Comparison of ENCODE assay signal across 25 cellular contexts in the genomic region with DNA sequence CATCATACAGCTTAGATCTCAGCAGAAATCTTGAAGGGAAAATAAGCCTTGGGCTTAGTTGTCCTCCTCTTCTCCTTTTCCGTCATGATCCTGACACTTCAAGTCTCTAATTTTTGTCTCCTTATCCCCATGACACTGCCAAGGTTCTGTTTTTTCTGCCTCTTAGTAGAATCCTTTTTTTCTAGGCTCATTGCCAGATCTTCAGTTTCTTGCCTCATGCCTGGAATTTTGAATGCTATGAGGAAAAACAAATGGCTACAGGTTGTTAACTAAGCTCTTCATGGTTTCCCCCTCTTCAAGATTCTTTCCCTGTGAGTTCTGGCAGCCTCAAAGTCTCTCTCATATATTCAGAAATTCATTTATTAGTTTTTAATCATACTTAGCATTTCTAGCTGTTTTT.
A peak's percentile ranks its signal among the peaks of the same experiment; 100 is the strongest.
DNase-seq lines count a peak whose midpoint lies in the region; ATAC-seq and TF ChIP-seq lines count a peak whose summit lies in the region.
"Had no signal": no experiment of that assay in that cellular context is flagged by ENCODE, and none has a peak within 500 bp of the region (broad histone marks: within the 10 kb centered on the region; RNA-seq: fewer than 3 reads in every experiment).

No MANE protein-coding gene starts in this region.

- H3K4me3 ChIP-seq in Karpas-422 (ENCODE audit: low read length) (no peak overlapping the region), fibroblast of lung (replicated peaks in 1 of 4; ENCODE audit: control extremely low read depth in 1 of 4, insufficient read depth in 1 of 4, low read depth in 3 of 4, low read length in 4 of 4) (no peak overlapping the region)
- H3K4me3 ChIP-seq: ascending aorta, gastrocnemius medialis, lung, prostate gland, tibial nerve had no signal

- H3K9ac ChIP-seq in Karpas-422 (ENCODE audit: low read length), result no peak overlapping the region
- no peak overlapping the region for H3K9ac ChIP-seq in fibroblast of lung (ENCODE audit: insufficient read depth, low read length)

- peaks cover 10% of the 10 kb centered on the region for H3K9me3 Mint-ChIP-seq in mesothelial cell of epicardium
- H3K9me3 Mint-ChIP-seq: activated T-helper 17 cell treated with anti-CD3 and anti-CD28 coated beads, Interleukin-2, amount 50 U/mL, for 72 hours had no signal

- H4K20me1 ChIP-seq in Karpas-422 (ENCODE audit: insufficient read depth, low read depth, low read length) (no peaks in the 10 kb centered on the region), fibroblast of lung (ENCODE audit: control insufficient read depth, extremely low read depth, insufficient read depth, low read length) (no peaks in the 10 kb centered on the region)

- H3K4me2 ChIP-seq in Karpas-422 (ENCODE audit: low read depth, low read length, poor library complexity, severe bottlenecking) (no peak overlapping the region), fibroblast of lung (ENCODE audit: extremely low read depth, insufficient read depth, low read length) (no peak overlapping the region)

- H3K27me3 ChIP-seq in Karpas-422 (ENCODE audit: low read length) (no peaks in the 10 kb centered on the region), fibroblast of lung (ENCODE audit: control insufficient read depth, insufficient read depth, low read length) (no peaks in the 10 kb centered on the region)
- H3K27me3 ChIP-seq: ascending aorta, gastrocnemius medialis, tibial nerve had no signal

- H3K27ac ChIP-seq in Karpas-422 (ENCODE audit: low read length), result no peak overlapping the region
- no peak overlapping the region for H3K27ac ChIP-seq in fibroblast of lung (ENCODE audit: insufficient read depth, low read length)
- H3K27ac ChIP-seq: ascending aorta, gastrocnemius medialis, prostate gland, tibial nerve had no signal

- H3K79me2 ChIP-seq in Karpas-422 (ENCODE audit: low read length), result no peaks in the 10 kb centered on the region
- no peaks in the 10 kb centered on the region for H3K79me2 ChIP-seq in fibroblast of lung (ENCODE audit: control insufficient read depth, insufficient read depth, low read length)

- H3K4me1 ChIP-seq in Karpas-422 (ENCODE audit: low read length), result no peaks in the 10 kb centered on the region
- H3K4me1 ChIP-seq in fibroblast of lung (ENCODE audit: control insufficient read depth, extremely low read depth, insufficient read depth, low read length), result no peaks in the 10 kb centered on the region
- H3K4me1 ChIP-seq: ascending aorta, gastrocnemius medialis, prostate gland, tibial nerve had no signal

- H3K9me3 ChIP-seq in Karpas-422 (ENCODE audit: low read length) (no peaks in the 10 kb centered on the region), fibroblast of lung (ENCODE audit: control insufficient read depth, insufficient read depth, low read depth, low read length) (no peaks in the 10 kb centered on the region)
- H3K9me3 ChIP-seq: ascending aorta, gastrocnemius medialis, prostate gland, tibial nerve had no signal

- DNase-seq in Karpas-422, result no peak
- peak; percentile 32 for DNase-seq in NCI-H446 treated with DMSO at 0.1 percent for 48 hours (lab: John Stamatoyannopoulos, UW)
- DNase-seq in fibroblast of lung (ENCODE audit: low read depth in 2 of 2), result peak; percentile 18 to 32
- DNase-seq in mesothelial cell of epicardium (ENCODE audit: low spot score in 2 of 2, unreplicated experiment in 2 of 2), result no peak
- no peak for DNase-seq in globus pallidus (ENCODE audit: low spot score)
- no peak for DNase-seq in hippocampal formation (lab: John Stamatoyannopoulos, UW)
- DNase-seq: activated CD4-positive, alpha-beta memory T cell treated with anti-CD3 and anti-CD28 coated beads for 36 hours; activated CD8-positive, alpha-beta memory T cell treated with anti-CD3 and anti-CD28 coated beads, Interleukin-2, amount 50 U/mL, for 48 hours; gastrocnemius medialis; kidney; NCI-H2107; NCI-H774; stimulated activated naive CD8-positive, alpha-beta T cell treated with anti-CD3 and anti-CD28 coated beads, Interleukin-15, amount 100 ng/mL, for 72 hours; T1000 had no signal

- H3K36me3 ChIP-seq in Karpas-422 (ENCODE audit: insufficient read depth, low read length) (no peaks in the 10 kb centered on the region), fibroblast of lung (ENCODE audit: control insufficient read depth, insufficient read depth, low read length) (no peaks in the 10 kb centered on the region)
- H3K36me3 ChIP-seq: ascending aorta, gastrocnemius medialis, prostate gland, tibial nerve had no signal

- TF ChIP-seq CTCF in fibroblast of lung (conservative IDR thresholded peaks at IDR 0.05 in 1 of 2, IDR thresholded peaks at IDR 0.05 in 1 of 2; ENCODE audit: low read depth in 1 of 2, low read length in 2 of 2) (no peak), mesothelial cell of epicardium (IDR thresholded peaks at IDR 0.05; ENCODE audit: unreplicated experiment) (no peak)

- ATAC-seq in HG03097 (IDR thresholded peaks at IDR 0.05; ENCODE audit: low FRiP score, unreplicated experiment), result no peak
- ATAC-seq in GM18517 (IDR thresholded peaks at IDR 0.05; ENCODE audit: unreplicated experiment), result no peak
- ATAC-seq: activated naive CD4-positive, alpha-beta T cell treated with anti-CD3 and anti-CD28 coated beads, Interleukin-2, amount 50 U/mL, for 72 hours; activated T-helper 17 cell treated with anti-CD3 and anti-CD28 coated beads, Interleukin-2, amount 50 U/mL, for 72 hours; gastrocnemius medialis; HCT116; stimulated activated naive CD8-positive, alpha-beta T cell treated with anti-CD3 and anti-CD28 coated beads, Interleukin-15, amount 100 ng/mL, for 72 hours; WTC11 had no signal

- H2AFZ ChIP-seq in Karpas-422 (ENCODE audit: low read length) (peak overlapping the region; percentile 94), fibroblast of lung (ENCODE audit: low read length) (no peak overlapping the region)

- peak overlapping the region; percentile 40 for H3K27ac Mint-ChIP-seq in mesothelial cell of epicardium
- H3K27ac Mint-ChIP-seq: activated CD4-positive, alpha-beta memory T cell treated with anti-CD3 and anti-CD28 coated beads for 36 hours; activated naive CD4-positive, alpha-beta T cell treated with anti-CD3 and anti-CD28 coated beads, Interleukin-2, amount 50 U/mL, for 72 hours; activated T-helper 17 cell treated with anti-CD3 and anti-CD28 coated beads, Interleukin-2, amount 50 U/mL, for 72 hours; stimulated activated naive CD8-positive, alpha-beta T cell treated with anti-CD3 and anti-CD28 coated beads, Interleukin-15, amount 100 ng/mL, for 72 hours; WTC11 had no signal

- H3K36me3 Mint-ChIP-seq in mesothelial cell of epicardium, result peaks cover 3% of the 10 kb centered on the region
- H3K36me3 Mint-ChIP-seq: activated CD4-positive, alpha-beta memory T cell treated with anti-CD3 and anti-CD28 coated beads for 36 hours; activated naive CD4-positive, alpha-beta T cell treated with anti-CD3 and anti-CD28 coated beads, Interleukin-2, amount 50 U/mL, for 72 hours; WTC11 had no signal

- H3K27me3 Mint-ChIP-seq in mesothelial cell of epicardium (ENCODE audit: low read depth), result no peaks in the 10 kb centered on the region
- H3K27me3 Mint-ChIP-seq: activated CD4-positive, alpha-beta memory T cell treated with anti-CD3 and anti-CD28 coated beads for 36 hours; activated T-helper 17 cell treated with anti-CD3 and anti-CD28 coated beads, Interleukin-2, amount 50 U/mL, for 72 hours; IgD-negative memory B cell; stimulated activated naive CD8-positive, alpha-beta T cell treated with anti-CD3 and anti-CD28 coated beads, Interleukin-15, amount 100 ng/mL, for 72 hours had no signal

- H3K4me1 Mint-ChIP-seq in mesothelial cell of epicardium, result peaks cover 7% of the 10 kb centered on the region
- H3K4me1 Mint-ChIP-seq: activated T-helper 17 cell treated with anti-CD3 and anti-CD28 coated beads, Interleukin-2, amount 50 U/mL, for 72 hours; stimulated activated naive CD8-positive, alpha-beta T cell treated with anti-CD3 and anti-CD28 coated beads, Interleukin-15, amount 100 ng/mL, for 72 hours had no signal

- H3K9me2 ChIP-seq in Karpas-422 (replicated peaks; ENCODE audit: insufficient read depth, low read length), result no peaks in the 10 kb centered on the region

- H3K4me3 Mint-ChIP-seq in mesothelial cell of epicardium, result no peak overlapping the region
- H3K4me3 Mint-ChIP-seq: activated CD4-positive, alpha-beta memory T cell treated with anti-CD3 and anti-CD28 coated beads for 36 hours; activated T-helper 17 cell treated with anti-CD3 and anti-CD28 coated beads, Interleukin-2, amount 50 U/mL, for 72 hours; stimulated activated naive CD8-positive, alpha-beta T cell treated with anti-CD3 and anti-CD28 coated beads, Interleukin-15, amount 100 ng/mL, for 72 hours; WTC11 had no signal

Comparison
In these comparisons a context has a peak if more than half of its experiments do, and no peak if none do; other contexts are left out.
1. DNase-seq: peak in NCI-H446 treated with DMSO at 0.1 percent for 48 hours (single experiment) and fibroblast of lung (2 of 2); none in Karpas-422 (single experiment), mesothelial cell of epicardium (0 of 2), globus pallidus (single experiment) and hippocampal formation (0 of 2).